Comparison of ENCODE assay signal across 1 cellular context in genomic region chr2:154449951-154450658, GRCh38.
TF ChIP-seq lines count a peak whose summit lies in the region.

No MANE protein-coding gene starts in this region.

TF ChIP-seq in HepG2, 621 proteins besides CTCF, POLR2A, EP300 and RAD21 (continued from another document):
- peak; percentile 80 for TF ChIP-seq ZNF609 (CRISPR knock-in tag; IDR thresholded peaks at IDR 0.05; ENCODE audit: borderline replicate concordance)
- no peak; a peak in 1 of 4 replicates for TF ChIP-seq KLF16 (CRISPR knock-in tag; IDR thresholded peaks at IDR 0.05)
- TF ChIP-seq YEATS4 (CRISPR knock-in tag; IDR thresholded peaks at IDR 0.05; ENCODE audit: borderline replicate concordance), result no peak
- TF ChIP-seq ZNF574 (CRISPR knock-in tag; IDR thresholded peaks at IDR 0.05), result no peak
- TF ChIP-seq SMAD3 (CRISPR knock-in tag; IDR thresholded peaks at IDR 0.05), result peak; percentile 71; the same call in 1 of the 2 replicates
- 0 out of 2 replicates have a peak, but pooled peaks have one; percentile 29 for TF ChIP-seq KLF11 (CRISPR knock-in tag; IDR thresholded peaks at IDR 0.05)
- TF ChIP-seq PHF5A (CRISPR knock-in tag; IDR thresholded peaks at IDR 0.05; ENCODE audit: low read depth, unreplicated experiment), result peak; percentile 71
- peak; percentile 99 for TF ChIP-seq HNF1A (IDR thresholded peaks at IDR 0.05; ENCODE audit: low read depth)
- peak; percentile 99 for TF ChIP-seq HNF1A (CRISPR knock-in tag; IDR thresholded peaks at IDR 0.05; ENCODE audit: borderline replicate concordance)
- peak; percentile 33; the same call in 1 of the 2 replicates for TF ChIP-seq HOXD1 (CRISPR knock-in tag; IDR thresholded peaks at IDR 0.05)
- TF ChIP-seq ZBTB34 (CRISPR knock-in tag; IDR thresholded peaks at IDR 0.05), result peak; percentile 68; the same call in 1 of the 2 replicates
- peak; percentile 16; the same call in 1 of the 2 replicates for TF ChIP-seq ZNF652 (CRISPR knock-in tag; IDR thresholded peaks at IDR 0.05; ENCODE audit: borderline replicate concordance, low read depth)
- peak; percentile 98; the same call in 1 of the 2 replicates for TF ChIP-seq AHDC1 (CRISPR knock-in tag; IDR thresholded peaks at IDR 0.05; ENCODE audit: borderline replicate concordance)
- TF ChIP-seq NFKBIZ (CRISPR knock-in tag; IDR thresholded peaks at IDR 0.05), result no peak
- peak; percentile 74; the same call in 1 of the 2 replicates for TF ChIP-seq ZBTB20 (CRISPR knock-in tag; IDR thresholded peaks at IDR 0.05; ENCODE audit: borderline replicate concordance, low read depth)
- TF ChIP-seq SP2 (CRISPR knock-in tag; IDR thresholded peaks at IDR 0.05), result no peak
- no peak for TF ChIP-seq ZNF891 (CRISPR knock-in tag; IDR thresholded peaks at IDR 0.05)
- no peak; the same call in 1 of the 2 replicates for TF ChIP-seq STAG1 (CRISPR knock-in tag; IDR thresholded peaks at IDR 0.05)
- TF ChIP-seq HMG20B (CRISPR knock-in tag; conservative IDR thresholded peaks at IDR 0.05), result no peak
- TF ChIP-seq MIXL1 (CRISPR knock-in tag; IDR thresholded peaks at IDR 0.05), result peak; percentile 95
- TF ChIP-seq ZNF737 (CRISPR knock-in tag; IDR thresholded peaks at IDR 0.05; ENCODE audit: borderline replicate concordance), result no peak
TF ChIP-seq in HepG2: peak in this region for 152.
